ENCODE assay signal across 16 cellular contexts in the genomic region with DNA sequence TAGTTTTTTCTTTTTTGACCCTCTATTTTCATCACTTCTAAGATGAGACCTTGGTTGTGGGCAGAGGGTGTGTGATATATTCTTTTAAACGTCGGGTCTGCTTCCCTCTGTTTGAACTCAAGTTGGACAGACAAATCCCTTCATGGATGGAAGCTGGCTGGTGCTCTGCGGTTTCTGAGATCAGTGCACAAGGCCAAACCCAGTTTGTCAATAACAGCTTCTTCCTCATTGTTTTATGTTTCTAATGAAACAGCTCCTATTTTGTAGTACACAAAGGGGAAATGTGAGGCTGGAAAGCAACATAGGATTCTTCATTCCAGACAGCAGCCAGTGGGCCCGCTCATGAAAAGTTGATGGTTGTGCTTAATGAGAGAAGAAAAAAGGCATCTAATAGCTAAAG.
DNase-seq lines count a peak whose midpoint lies in the region; ATAC-seq and TF ChIP-seq lines count a peak whose summit lies in the region.
"Had no signal": no experiment of that assay in that cellular context is flagged by ENCODE, and none has a peak within 500 bp of the region (broad histone marks: within the 10 kb centered on the region; RNA-seq: fewer than 3 reads in every experiment).

No MANE protein-coding gene starts in this region.

- H3F3A ChIP-seq in OCI-LY1 (ENCODE audit: insufficient read depth, low read length), result no peaks in the 10 kb centered on the region

- no peak overlapping the region for H3K27ac Mint-ChIP-seq in CD8-positive, alpha-beta T cell
- H3K27ac Mint-ChIP-seq: activated naive CD4-positive, alpha-beta T cell treated with anti-CD3 and anti-CD28 coated beads, Interleukin-2, amount 50 U/mL, for 72 hours; memory B cell; stimulated activated memory B cell treated with anti-CD40 and anti-IgM and Interleukin-4, amounts not matched to agents 10 μg/mL and 1 μg/mL and 100 μg/mL, for 72 hours had no signal

- in situ Hi-C loops in transverse colon (cut with MboI; ENCODE audit: low pct_ligation_motif_present in 1 of 4, low pct_unique_long_range_greater_than_20kb in 1 of 4, low sequenced_read_pairs in 3 of 4), result no loop called here

- peaks cover 23% of the 10 kb centered on the region for H3K36me3 Mint-ChIP-seq in CD8-positive, alpha-beta T cell
- H3K36me3 Mint-ChIP-seq: memory B cell; stimulated activated memory B cell treated with anti-CD40 and anti-IgM and Interleukin-4, amounts not matched to agents 10 μg/mL and 1 μg/mL and 100 μg/mL, for 72 hours had no signal

- no peaks in the 10 kb centered on the region for H4K20me1 ChIP-seq in OCI-LY1 (ENCODE audit: insufficient read depth, low read length)

- WGBS in transverse colon (ENCODE audit: low coverage in 1 of 2), 2 donors, result 25 to 35% methylated on average over 3 to 4 of the region's 4 CpGs

- H3K9me3 ChIP-seq in OCI-LY1 (ENCODE audit: low read length) (no peaks in the 10 kb centered on the region), transverse colon (no peaks in the 10 kb centered on the region)
- H3K9me3 ChIP-seq in CD8-positive, alpha-beta T cell (ENCODE audit: low read length), result no peaks in the 10 kb centered on the region
- H3K9me3 ChIP-seq: gastroesophageal sphincter had no signal

- ATAC-seq in CD8-positive, alpha-beta T cell, result no peak
- no peak for ATAC-seq in HG03457 (IDR thresholded peaks at IDR 0.05; ENCODE audit: unreplicated experiment)
- ATAC-seq: activated naive CD4-positive, alpha-beta T cell treated with anti-CD3 and anti-CD28 coated beads, Interleukin-2, amount 50 U/mL, for 72 hours; gastroesophageal sphincter; stimulated activated memory B cell treated with anti-CD40 and anti-IgM and Interleukin-4, amounts not matched to agents 10 μg/mL and 1 μg/mL and 100 μg/mL, for 72 hours; T-helper 17 cell had no signal

- H3K4me3 Mint-ChIP-seq in CD8-positive, alpha-beta T cell, result no peak overlapping the region
- H3K4me3 Mint-ChIP-seq: memory B cell; stimulated activated memory B cell treated with anti-CD40 and anti-IgM and Interleukin-4, amounts not matched to agents 10 μg/mL and 1 μg/mL and 100 μg/mL, for 72 hours; T-helper 17 cell had no signal

- TF ChIP-seq POLR2A in transverse colon (IDR thresholded peaks at IDR 0.05), result no peak

- no peaks in the 10 kb centered on the region for H3K9me2 ChIP-seq in OCI-LY1 (ENCODE audit: low read depth, low read length)

- no peaks in the 10 kb centered on the region for H3K27me3 ChIP-seq in OCI-LY1 (ENCODE audit: insufficient read depth, low read length)
- H3K27me3 ChIP-seq in transverse colon, result no peaks in the 10 kb centered on the region
- no peaks in the 10 kb centered on the region for H3K27me3 ChIP-seq in CD8-positive, alpha-beta T cell (ENCODE audit: insufficient read depth, low read length)
- H3K27me3 ChIP-seq: gastroesophageal sphincter had no signal

- no peaks in the 10 kb centered on the region for H3K27me3 Mint-ChIP-seq in CD8-positive, alpha-beta T cell (ENCODE audit: low read depth)
- H3K27me3 Mint-ChIP-seq: stimulated activated memory B cell treated with anti-CD40 and anti-IgM and Interleukin-4, amounts not matched to agents 10 μg/mL and 1 μg/mL and 100 μg/mL, for 72 hours; T-helper 17 cell had no signal

- H3K27ac ChIP-seq in OCI-LY1 (ENCODE audit: low read depth, low read length, poor library complexity, severe bottlenecking) (peak overlapping the region; percentile 47), transverse colon (peak overlapping the region; percentile 62 to 81 (median 74))
- H3K27ac ChIP-seq in CD8-positive, alpha-beta T cell (ENCODE audit: low read depth, low read length), result no peak overlapping the region
- H3K27ac ChIP-seq: gastroesophageal sphincter had no signal

- no peaks in the 10 kb centered on the region; the same call in 1 of the 2 replicates for H3K79me2 ChIP-seq in OCI-LY1 (ENCODE audit: insufficient read depth, low read length)

- peaks cover 49% of the 10 kb centered on the region for H3K4me1 ChIP-seq in OCI-LY1 (ENCODE audit: insufficient read depth, low read length, severe bottlenecking)
- peaks cover 8 to 52% (median 36%) of the 10 kb centered on the region in 4 donors for H3K4me1 ChIP-seq in transverse colon
- H3K4me1 ChIP-seq in CD8-positive, alpha-beta T cell (ENCODE audit: insufficient read depth, low read length), result peaks cover 3% of the 10 kb centered on the region

- POLR2A ChIA-PET in CD8-positive, alpha-beta T cell (lab: Charles Lee), result no interaction called here

- no peak for TF ChIP-seq EP300 in transverse colon (IDR thresholded peaks at IDR 0.05; ENCODE audit: low read depth)

- intact Hi-C loops in transverse colon (cut with DNase I; ENCODE audit: low total_unique reads), result no loop called here
- intact Hi-C loops in CD8-positive, alpha-beta T cell (cut with DNase I, micrococcal nuclease), result no loop called here

- no peaks in the 10 kb centered on the region for H3K9me3 Mint-ChIP-seq in CD8-positive, alpha-beta T cell

- CTCF ChIA-PET in CD8-positive, alpha-beta T cell (lab: Charles Lee), result interaction anchor here (1.7 kb wide), 1 partner anchor 207 kb away, joined by 6 read pairs; no protein-coding TSS in a partner anchor

- H3K9ac ChIP-seq in OCI-LY1 (ENCODE audit: low read length), result no peak overlapping the region

- H3K4me3 ChIP-seq in OCI-LY1 (ENCODE audit: low read depth, low read length, poor library complexity, severe bottlenecking), result no peak overlapping the region
- H3K4me3 ChIP-seq in fibroblast of villous mesenchyme (ENCODE audit: low read depth, low read length), result no peak overlapping the region
- no peak overlapping the region for H3K4me3 ChIP-seq in transverse colon
- no peak overlapping the region for H3K4me3 ChIP-seq in CD8-positive, alpha-beta T cell (ENCODE audit: low read depth, low read length)
- H3K4me3 ChIP-seq: gastroesophageal sphincter had no signal

- TF ChIP-seq CTCF in OCI-LY1 (IDR thresholded peaks at IDR 0.05; ENCODE audit: low read length), result no peak
- TF ChIP-seq CTCF in fibroblast of villous mesenchyme (IDR thresholded peaks at IDR 0.05; ENCODE audit: insufficient read depth, low read depth, low read length), result no peak
- TF ChIP-seq CTCF in transverse colon (IDR thresholded peaks at IDR 0.05), result no peak
- TF ChIP-seq CTCF in CD8-positive, alpha-beta T cell (IDR thresholded peaks at IDR 0.05), result no peak

- H2AFZ ChIP-seq in OCI-LY1 (ENCODE audit: low read length), result no peak overlapping the region

- H3K4me2 ChIP-seq in OCI-LY1 (ENCODE audit: low read length), result no peak overlapping the region

- H3K4me1 Mint-ChIP-seq in CD8-positive, alpha-beta T cell (ENCODE audit: low read depth), result peaks cover 41% of the 10 kb centered on the region
- H3K4me1 Mint-ChIP-seq: memory B cell; stimulated activated memory B cell treated with anti-CD40 and anti-IgM and Interleukin-4, amounts not matched to agents 10 μg/mL and 1 μg/mL and 100 μg/mL, for 72 hours had no signal

- DNase-seq in DMS53 (lab: John Stamatoyannopoulos, UW), result peak; percentile 11
- no peak for DNase-seq in DMS53 treated with DMSO at 0.1 percent for 48 hours (lab: John Stamatoyannopoulos, UW; ENCODE audit: unreplicated experiment)
- peak; percentile 42 for DNase-seq in fibroblast of villous mesenchyme (ENCODE audit: low read depth)
- DNase-seq in transverse colon, result peak; percentile 50
- DNase-seq in T-helper 1 cell, result no peak
- no peak for DNase-seq in CD8-positive, alpha-beta T cell
- DNase-seq: activated CD4-positive, alpha-beta T cell treated with anti-CD3 and anti-CD28 coated beads for 1 hour; GF-D8; NCI-H524; T-helper 17 cell had no signal

- H3K36me3 ChIP-seq in OCI-LY1 (ENCODE audit: insufficient read depth, low read length), result peaks cover 19% of the 10 kb centered on the region; the same call in 1 of the 2 replicates
- H3K36me3 ChIP-seq in transverse colon, result no peaks in the 10 kb centered on the region
- H3K36me3 ChIP-seq in CD8-positive, alpha-beta T cell (ENCODE audit: insufficient read depth, low read length), result no peaks in the 10 kb centered on the region
- H3K36me3 ChIP-seq: gastroesophageal sphincter had no signal

Comparison
In these comparisons a context has a peak if more than half of its experiments do, and no peak if none do; other contexts are left out.
1. DNase-seq: peak in DMS53 (single experiment), fibroblast of villous mesenchyme (single experiment) and transverse colon (single experiment); none in DMS53 treated with DMSO at 0.1 percent for 48 hours (single experiment), T-helper 1 cell (0 of 5) and CD8-positive, alpha-beta T cell (0 of 7).